Comparison of ENCODE assay signal across 8 cellular contexts in genomic region chr1:46179138-46180081, GRCh38. TPM values are rescaled to one million over a fixed set of nuclear protein-coding genes. Genes with fewer than 3 reads are reported as not detected.
DNase-seq lines count a peak whose midpoint lies in the region; ATAC-seq and TF ChIP-seq lines count a peak whose summit lies in the region.

No MANE protein-coding gene starts in this region.

- H3K4me1 Mint-ChIP-seq in activated naive CD4-positive, alpha-beta T cell treated with anti-CD3 and anti-CD28 coated beads, Interleukin-2, amount 10 ng/mL, durations not matched to agents 7 days and 5 days, result peaks cover 7% of the 10 kb centered on the region

- intact Hi-C loops in aorta (cut with DNase I), result loop anchor here (1.0 to 5.0 kb wide), 4 partner anchors 42 to 143 kb away; partner anchors contain the start of gene PIK3R3 (in 1 of the 2)

- H3K27ac ChIP-seq in parathyroid adenoma (peak overlapping the region; percentile 92), aorta (ENCODE audit: low read depth in 1 of 2, low read length in 2 of 2) (no peak overlapping the region)

- WGBS in aorta, 2 donors, result 10 to 11% methylated on average over 10 of the region's 10 CpGs

- H3K4me1 ChIP-seq in parathyroid adenoma (peaks cover 40% of the 10 kb centered on the region), aorta (ENCODE audit: control insufficient read depth in 1 of 2, insufficient read depth in 2 of 2, low read length in 2 of 2) (no peaks in the 10 kb centered on the region)

- ATAC-seq in aorta (ENCODE audit: low FRiP score), result peak; percentile 90

- CTCF ChIA-PET in activated naive CD4-positive, alpha-beta T cell treated with anti-CD3 and anti-CD28 coated beads, Interleukin-2, amount 10 ng/mL, durations not matched to agents 7 days and 5 days (lab: Charles Lee), result interaction anchor here (0.6 to 5.9 kb wide), 5 partner anchors 10 to 1548 kb away, joined by 3 to 45 read pairs (median 3); no protein-coding TSS in a partner anchor

- in situ Hi-C loops in SK-MEL-5 (cut with HindIII; ENCODE audit: low pct_unique_long_range_greater_than_20kb, low sequenced_read_pairs), result no loop called here

- H3K36me3 ChIP-seq in parathyroid adenoma (ENCODE audit: control insufficient read depth, insufficient read depth, low read length), result no peaks in the 10 kb centered on the region
- no peaks in the 10 kb centered on the region for H3K36me3 ChIP-seq in aorta (ENCODE audit: control insufficient read depth in 1 of 2, insufficient read depth in 2 of 2, low read length in 1 of 2)

- H3K9me3 ChIP-seq in parathyroid adenoma (ENCODE audit: control insufficient read depth, low read length), result no peaks in the 10 kb centered on the region
- H3K9me3 ChIP-seq in aorta (ENCODE audit: control insufficient read depth, low read length), result no peaks in the 10 kb centered on the region

- no peaks in the 10 kb centered on the region for H3K36me3 Mint-ChIP-seq in activated naive CD4-positive, alpha-beta T cell treated with anti-CD3 and anti-CD28 coated beads, Interleukin-2, amount 10 ng/mL, durations not matched to agents 7 days and 5 days

- H3K4me3 Mint-ChIP-seq in activated naive CD4-positive, alpha-beta T cell treated with anti-CD3 and anti-CD28 coated beads, Interleukin-2, amount 10 ng/mL, durations not matched to agents 7 days and 5 days, result no peak overlapping the region

- H3K9me3 Mint-ChIP-seq in activated naive CD4-positive, alpha-beta T cell treated with anti-CD3 and anti-CD28 coated beads, Interleukin-2, amount 10 ng/mL, durations not matched to agents 7 days and 5 days, result no peaks in the 10 kb centered on the region

- no peak overlapping the region for H3K4me3 ChIP-seq in NB4 (ENCODE audit: low read depth, low read length)
- no peak overlapping the region for H3K4me3 ChIP-seq in parathyroid adenoma (ENCODE audit: low read depth, low read length)
- no peak overlapping the region for H3K4me3 ChIP-seq in aorta (ENCODE audit: low read length in 2 of 2)

- DNase-seq in AG08395 (ENCODE audit: low spot score) (peak; percentile 90), GM19238 (ENCODE audit: insufficient read length, low spot score) (peak; percentile 70), NB4 (ENCODE audit: low read depth) (peak; percentile 80), SK-MEL-5 (ENCODE audit: low read depth, low spot score) (peak; percentile 89), globus pallidus (ENCODE audit: low spot score) (peak; percentile 88), aorta (peak; percentile 82 to 83)
- DNase-seq in activated naive CD4-positive, alpha-beta T cell treated with anti-CD3 and anti-CD28 coated beads, Interleukin-2, amount 10 ng/mL, durations not matched to agents 7 days and 5 days, result peak; percentile 78

- no peak overlapping the region for H3K27ac Mint-ChIP-seq in activated naive CD4-positive, alpha-beta T cell treated with anti-CD3 and anti-CD28 coated beads, Interleukin-2, amount 10 ng/mL, durations not matched to agents 7 days and 5 days

- H3K9ac ChIP-seq in parathyroid adenoma, result no peak overlapping the region

- no peaks in the 10 kb centered on the region for H3K27me3 Mint-ChIP-seq in activated naive CD4-positive, alpha-beta T cell treated with anti-CD3 and anti-CD28 coated beads, Interleukin-2, amount 10 ng/mL, durations not matched to agents 7 days and 5 days

- H2AFZ ChIP-seq in parathyroid adenoma, result peak overlapping the region; percentile 68

- no peak for TF ChIP-seq POLR2A in NB4 (IDR thresholded peaks at IDR 0.05; ENCODE audit: extremely low read depth, insufficient read length)

- TF ChIP-seq CTCF in NB4 (IDR thresholded peaks at IDR 0.05; ENCODE audit: low read depth, low read length) (peak; percentile 89), parathyroid adenoma (IDR thresholded peaks at IDR 0.05) (peak; percentile 87)

- no peaks in the 10 kb centered on the region for H3K27me3 ChIP-seq in parathyroid adenoma (ENCODE audit: control insufficient read depth, insufficient read depth, low read length)
- H3K27me3 ChIP-seq in aorta (ENCODE audit: control insufficient read depth in 1 of 2, insufficient read depth in 2 of 2, low read length in 1 of 2), result no peaks in the 10 kb centered on the region

- H3K79me2 ChIP-seq in parathyroid adenoma, result no peaks in the 10 kb centered on the region

- H3K4me2 ChIP-seq in parathyroid adenoma (ENCODE audit: low read length), result no peak overlapping the region

RNA-seq across cellular contexts. Expression of gene P3R3URF, which starts 3.1 kb away (rescaled TPM):
- total RNA-seq in SK-MEL-5 (2014; rRNA removed; shearing (Covaris generic)), result not detected in 2 replicates
- polyA plus RNA-seq in SK-MEL-5 (2015; cell fraction: cytosol; rRNA removed), result not detected in 2 replicates
- polyA plus RNA-seq in SK-MEL-5 (2015; cell fraction: nucleus; rRNA removed), result not detected in 2 replicates
- total RNA-seq in aorta, result not detected
- not detected for polyA plus RNA-seq in aorta

RNA-seq across cellular contexts. Expression of gene TSPAN1, which starts 4.5 kb away (rescaled TPM):
- total RNA-seq in SK-MEL-5 (2014; rRNA removed; shearing (Covaris generic)), result not detected in 2 replicates
- 0.73 and 1.6 TPM in 2 replicates for polyA plus RNA-seq in SK-MEL-5 (2015; cell fraction: cytosol; rRNA removed)
- polyA plus RNA-seq in SK-MEL-5 (2015; cell fraction: nucleus; rRNA removed), result 7.6 TPM in 1 of 2 replicates, not detected in the other
- 1 to 10 TPM; 2.3 to 3.2 TPM for total RNA-seq in aorta
- polyA plus RNA-seq in aorta, result 10 to 100 TPM in 1 of 2 donors, 1 to 10 TPM in 1; 3.9 to 26.5 TPM

RNA-seq across cellular contexts. Expression of gene POMGNT1, which starts 18.8 kb away (rescaled TPM):
- total RNA-seq in SK-MEL-5 (2014; rRNA removed; shearing (Covaris generic)), result 120 and 125 TPM in 2 replicates
- 123 and 132 TPM in 2 replicates for polyA plus RNA-seq in SK-MEL-5 (2015; cell fraction: cytosol; rRNA removed)
- 173 and 194 TPM in 2 replicates for polyA plus RNA-seq in SK-MEL-5 (2015; cell fraction: nucleus; rRNA removed)
- total RNA-seq in aorta, result 10 to 100 TPM; 52.8 to 56.0 TPM
- polyA plus RNA-seq in aorta, result 100 to 1,000 TPM in 1 of 2 donors, 10 to 100 TPM in 1; 17.8 to 103 TPM

RNA-seq across cellular contexts. Expression of gene LURAP1, which starts 23.7 kb away (rescaled TPM):
- 6.3 and 7.0 TPM in 2 replicates for total RNA-seq in SK-MEL-5 (2014; rRNA removed; shearing (Covaris generic))
- 7.8 and 10.2 TPM in 2 replicates for polyA plus RNA-seq in SK-MEL-5 (2015; cell fraction: cytosol; rRNA removed)
- 13.9 and 17.2 TPM in 2 replicates for polyA plus RNA-seq in SK-MEL-5 (2015; cell fraction: nucleus; rRNA removed)
- 10 to 100 TPM; 12.5 to 16.5 TPM for total RNA-seq in aorta
- 1 to 10 TPM; 3.1 to 9.8 TPM for polyA plus RNA-seq in aorta

RNA-seq across cellular contexts. Expression of gene PIK3R3, which starts 47.0 kb away (rescaled TPM):
- 10.9 and 11.6 TPM in 2 replicates for total RNA-seq in SK-MEL-5 (2014; rRNA removed; shearing (Covaris generic))
- polyA plus RNA-seq in SK-MEL-5 (2015; cell fraction: cytosol; rRNA removed), result 7.1 and 9.7 TPM in 2 replicates
- 5.7 and 6.4 TPM in 2 replicates for polyA plus RNA-seq in SK-MEL-5 (2015; cell fraction: nucleus; rRNA removed)
- total RNA-seq in aorta, result 10 to 100 TPM; 32.0 to 49.8 TPM
- 1 to 10 TPM; 1.5 to 2.1 TPM for polyA plus RNA-seq in aorta
